ENCODE assay signal across 1 cellular context in the genomic region with DNA sequence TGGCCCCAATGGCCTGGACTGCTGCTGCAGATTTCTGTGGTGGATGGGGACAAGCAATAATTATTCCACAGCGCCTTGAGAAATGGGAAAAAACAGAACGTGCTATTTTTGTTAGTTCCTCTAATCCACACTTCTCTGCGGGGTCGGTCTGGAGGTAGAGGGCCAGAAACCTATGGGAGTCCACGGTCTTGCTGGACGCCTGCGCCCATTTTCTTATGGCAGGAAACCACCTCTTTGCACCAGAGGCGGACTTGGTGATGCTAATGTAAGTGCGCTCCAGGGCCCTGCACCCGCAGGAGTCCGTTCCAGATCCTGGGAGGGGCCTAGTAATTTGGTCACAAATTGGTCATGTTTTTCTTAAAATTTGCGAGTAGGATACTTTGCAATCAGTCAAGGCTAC.
TF ChIP-seq lines count a peak whose summit lies in the region.

No MANE protein-coding gene starts in this region.

TF ChIP-seq in IMR-90, 13 proteins besides CTCF, POLR2A, EP300 and RAD21:
- TF ChIP-seq MXI1 (IDR thresholded peaks at IDR 0.05; ENCODE audit: borderline replicate concordance, low read depth, low read length) (no peak), MAFK (IDR thresholded peaks at IDR 0.05; ENCODE audit: low read depth, low read length) (no peak), CHD1 (IDR thresholded peaks at IDR 0.05; ENCODE audit: low read depth, low read length) (no peak), MAZ (IDR thresholded peaks at IDR 0.05; ENCODE audit: borderline replicate concordance, low read depth, low read length) (no peak), RCOR1 (IDR thresholded peaks at IDR 0.05; ENCODE audit: insufficient replicate concordance, low read length) (no peak), RFX5 (IDR thresholded peaks at IDR 0.05; ENCODE audit: low read depth, low read length) (no peak), SMC3 (IDR thresholded peaks at IDR 0.05; ENCODE audit: low read depth, low read length) (no peak), BHLHE40 (IDR thresholded peaks at IDR 0.05; ENCODE audit: low read depth, low read length) (no peak), FOS (IDR thresholded peaks at IDR 0.05; ENCODE audit: low read depth, low read length) (no peak), NFE2L2 (IDR thresholded peaks at IDR 0.05; ENCODE audit: low read depth, low read length) (no peak), CEBPB (IDR thresholded peaks at IDR 0.05; ENCODE audit: low read depth, low read length) (no peak)
- TF ChIP-seq, protein P1, sequence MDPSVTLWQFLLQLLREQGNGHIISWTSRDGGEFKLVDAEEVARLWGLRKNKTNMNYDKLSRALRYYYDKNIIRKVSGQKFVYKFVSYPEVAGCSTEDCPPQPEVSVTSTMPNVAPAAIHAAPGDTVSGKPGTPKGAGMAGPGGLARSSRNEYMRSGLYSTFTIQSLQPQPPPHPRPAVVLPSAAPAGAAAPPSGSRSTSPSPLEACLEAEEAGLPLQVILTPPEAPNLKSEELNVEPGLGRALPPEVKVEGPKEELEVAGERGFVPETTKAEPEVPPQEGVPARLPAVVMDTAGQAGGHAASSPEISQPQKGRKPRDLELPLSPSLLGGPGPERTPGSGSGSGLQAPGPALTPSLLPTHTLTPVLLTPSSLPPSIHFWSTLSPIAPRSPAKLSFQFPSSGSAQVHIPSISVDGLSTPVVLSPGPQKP (IDR thresholded peaks at IDR 0.05; ENCODE audit: borderline replicate concordance, low read depth, low read length): no peak
